ENCODE assay signal across 8 cellular contexts in the genomic region with DNA sequence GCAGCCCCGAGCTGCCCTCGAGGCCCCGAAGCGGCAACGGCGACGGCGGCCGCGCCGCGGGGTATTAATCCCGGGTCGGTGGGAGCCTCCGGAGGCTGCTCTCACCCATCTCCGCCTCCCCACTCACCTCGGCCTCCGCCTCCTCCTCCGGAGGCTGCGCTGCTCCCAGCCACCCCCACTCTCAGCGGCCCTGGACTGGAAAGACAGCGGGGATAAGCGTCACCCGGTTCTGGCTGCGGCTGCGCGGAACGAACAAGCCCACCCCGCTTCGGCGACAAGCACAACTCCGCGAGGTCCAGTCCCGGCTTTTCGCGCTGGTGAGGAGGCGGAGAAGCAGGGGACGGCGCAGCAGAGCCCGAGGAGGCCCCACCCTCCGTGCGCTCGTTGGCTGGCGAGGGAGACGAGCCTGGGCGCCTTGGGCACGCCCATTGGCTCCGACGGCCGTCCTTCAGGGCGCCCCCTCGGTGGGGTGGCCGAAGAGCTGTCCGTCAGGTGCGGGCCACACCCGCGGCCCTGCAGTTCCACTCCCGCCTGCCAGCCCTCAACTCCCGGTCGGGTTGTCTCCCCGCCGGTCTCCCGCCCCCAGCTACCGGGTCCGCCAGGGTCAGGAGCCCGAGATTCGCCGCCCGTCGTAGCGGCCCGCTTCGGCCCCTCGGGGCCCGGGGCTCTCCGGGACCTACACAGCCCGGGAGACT. TPM values are rescaled to one million over a fixed set of nuclear protein-coding genes. Genes with fewer than 3 reads are reported as not detected.
DNase-seq lines count a peak whose midpoint lies in the region; ATAC-seq and TF ChIP-seq lines count a peak whose summit lies in the region.

A gene (minus strand): TSS at position 327 of the 695 bp plus-strand sequence. CDS start 11,469 bp downstream, outside the sequence.

- no peaks in the 10 kb centered on the region for H3K27me3 ChIP-seq in PC-9 (ENCODE audit: insufficient read depth, low read depth)
- no peaks in the 10 kb centered on the region for H3K27me3 ChIP-seq in mucosa of stomach (ENCODE audit: control insufficient read depth, insufficient read depth, low read length)

- H3K27ac ChIP-seq in PC-9 = peak within 1 kb of the TSS; percentile 81

- peak; percentile 97 for TF ChIP-seq POLR2A in erythroblast (IDR thresholded peaks at IDR 0.05; ENCODE audit: low read length)

- peak within 1 kb of the TSS; percentile 81 for H3K4me3 ChIP-seq in Jurkat, Clone E6-1 (ENCODE audit: low read length)
- H3K4me3 ChIP-seq in PC-9 (peak within 1 kb of the TSS; percentile 68), mucosa of stomach (ENCODE audit: low read length) (peak within 1 kb of the TSS; percentile 83)

- H3K4me2 ChIP-seq in PC-9 = peak within 1 kb of the TSS; percentile 89

- H3K4me1 Mint-ChIP-seq in activated T-cell treated with anti-CD3 and anti-CD28 coated beads, Interleukin-2, amount 50 U/mL, for 24 hours (ENCODE audit: low read depth) = peaks cover 42% of the 10 kb centered on the region

- ATAC-seq in GM21576 (IDR thresholded peaks at IDR 0.05; ENCODE audit: unreplicated experiment) = peak; percentile 87

- H3K36me3 ChIP-seq in PC-9 (ENCODE audit: low read depth) = no peaks in the 10 kb centered on the region
- no peaks in the 10 kb centered on the region for H3K36me3 ChIP-seq in mucosa of stomach (ENCODE audit: control insufficient read depth, insufficient read depth, low read length)

- BruUV-seq in PC-9 (replicated peaks; lab: Mats Ljungman, UMichigan) = no TSS peak

- H3K27ac Mint-ChIP-seq in activated T-cell treated with anti-CD3 and anti-CD28 coated beads, Interleukin-2, amount 50 U/mL, for 24 hours = peak within 1 kb of the TSS; percentile 96

- H4K20me1 ChIP-seq in PC-9 (ENCODE audit: insufficient read depth) = no peaks in the 10 kb centered on the region

- intact Hi-C loops in PC-9 (cut with micrococcal nuclease; ENCODE audit: unreplicated experiment) = loop anchor here (5.0 to 10.0 kb wide), 3 partner anchors 71 to 259 kb away; a partner anchor contains a TSS

- H3K4me3 Mint-ChIP-seq in activated T-cell treated with anti-CD3 and anti-CD28 coated beads, Interleukin-2, amount 50 U/mL, for 24 hours = peak within 1 kb of the TSS; percentile 93

- H3K79me2 ChIP-seq in PC-9 (ENCODE audit: low read depth) = peaks cover 49% of the 10 kb centered on the region

- H2AFZ ChIP-seq in PC-9 = peak within 1 kb of the TSS; percentile 94

- peak; percentile 87 for DNase-seq in DMS114 treated with DMSO at 0.1 percent for 48 hours (lab: John Stamatoyannopoulos, UW; ENCODE audit: unreplicated experiment)
- peak; percentile 92 for DNase-seq in Jurkat, Clone E6-1 (ENCODE audit: low read depth, low spot score)
- DNase-seq in PC-9 = peak; percentile 94 to 96
- peak; percentile 96 for DNase-seq in activated T-cell treated with anti-CD3 and anti-CD28 coated beads, Interleukin-2, amount 50 U/mL, for 24 hours
- DNase-seq in erythroblast (lab: John Stamatoyannopoulos, UW) = peak; percentile 98 to 99
- peak; percentile 85 to 87 for DNase-seq in stimulated activated CD8-positive, alpha-beta memory T cell treated with anti-CD3 and anti-CD28 coated beads, Interleukin-7, amount 100 ng/mL, for 1 hour (ENCODE audit: low read depth in 2 of 2)

- H3K4me1 ChIP-seq in PC-9 (replicated peaks; ENCODE audit: insufficient read depth) = peaks cover 29% of the 10 kb centered on the region
- peaks cover 16% of the 10 kb centered on the region for H3K4me1 ChIP-seq in mucosa of stomach (ENCODE audit: control insufficient read depth, insufficient read depth, low read length)

- no peaks in the 10 kb centered on the region for H3K9me2 ChIP-seq in PC-9 (ENCODE audit: insufficient read depth)

- CTCF ChIA-PET in PC-9 (lab: Charles Lee) = no interaction called here

- H3K27me3 Mint-ChIP-seq in activated T-cell treated with anti-CD3 and anti-CD28 coated beads, Interleukin-2, amount 50 U/mL, for 24 hours = no peaks in the 10 kb centered on the region

- H3K9me3 Mint-ChIP-seq in activated T-cell treated with anti-CD3 and anti-CD28 coated beads, Interleukin-2, amount 50 U/mL, for 24 hours = peaks cover 4% of the 10 kb centered on the region

- H3K9ac ChIP-seq in mucosa of stomach (ENCODE audit: low read length) = peak within 1 kb of the TSS; percentile 98

- peaks cover 39% of the 10 kb centered on the region for H3K36me3 Mint-ChIP-seq in activated T-cell treated with anti-CD3 and anti-CD28 coated beads, Interleukin-2, amount 50 U/mL, for 24 hours (ENCODE audit: low read depth)

- TF ChIP-seq CTCF in PC-9 (conservative IDR thresholded peaks at IDR 0.05) = no peak

- peaks cover 19% of the 10 kb centered on the region for H3F3A ChIP-seq in PC-9 (ENCODE audit: insufficient read depth, low read depth)

- POLR2A ChIA-PET in PC-9 (lab: Charles Lee; ENCODE audit: unreplicated experiment) = interaction anchor here (0.6 to 0.9 kb wide), 7 partner anchors 10 to 609 kb away, joined by 3 to 17 read pairs (median 3); a partner anchor contains a TSS

- H3K9me3 ChIP-seq in PC-9 (ENCODE audit: insufficient read depth, low read depth) (no peaks in the 10 kb centered on the region), mucosa of stomach (ENCODE audit: control insufficient read depth, low read length) (no peaks in the 10 kb centered on the region)

RNA-seq across cellular contexts. Expression of the gene that starts here (rescaled TPM):
- polyA plus RNA-seq in Jurkat, Clone E6-1 (2012; ENCODE audit: insufficient read depth, insufficient read length) = 6.0 TPM
- 10.0 and 10.3 TPM in 2 replicates for total RNA-seq in PC-9 (2021)

Comparison
In these comparisons a context has a peak if more than half of its experiments do, and no peak if none do; other contexts are left out.
1. Peak in every context shown above with its lines: DNase-seq, ATAC-seq, H3K4me3 ChIP-seq and H3K27ac ChIP-seq.